In the genomic region with DNA sequence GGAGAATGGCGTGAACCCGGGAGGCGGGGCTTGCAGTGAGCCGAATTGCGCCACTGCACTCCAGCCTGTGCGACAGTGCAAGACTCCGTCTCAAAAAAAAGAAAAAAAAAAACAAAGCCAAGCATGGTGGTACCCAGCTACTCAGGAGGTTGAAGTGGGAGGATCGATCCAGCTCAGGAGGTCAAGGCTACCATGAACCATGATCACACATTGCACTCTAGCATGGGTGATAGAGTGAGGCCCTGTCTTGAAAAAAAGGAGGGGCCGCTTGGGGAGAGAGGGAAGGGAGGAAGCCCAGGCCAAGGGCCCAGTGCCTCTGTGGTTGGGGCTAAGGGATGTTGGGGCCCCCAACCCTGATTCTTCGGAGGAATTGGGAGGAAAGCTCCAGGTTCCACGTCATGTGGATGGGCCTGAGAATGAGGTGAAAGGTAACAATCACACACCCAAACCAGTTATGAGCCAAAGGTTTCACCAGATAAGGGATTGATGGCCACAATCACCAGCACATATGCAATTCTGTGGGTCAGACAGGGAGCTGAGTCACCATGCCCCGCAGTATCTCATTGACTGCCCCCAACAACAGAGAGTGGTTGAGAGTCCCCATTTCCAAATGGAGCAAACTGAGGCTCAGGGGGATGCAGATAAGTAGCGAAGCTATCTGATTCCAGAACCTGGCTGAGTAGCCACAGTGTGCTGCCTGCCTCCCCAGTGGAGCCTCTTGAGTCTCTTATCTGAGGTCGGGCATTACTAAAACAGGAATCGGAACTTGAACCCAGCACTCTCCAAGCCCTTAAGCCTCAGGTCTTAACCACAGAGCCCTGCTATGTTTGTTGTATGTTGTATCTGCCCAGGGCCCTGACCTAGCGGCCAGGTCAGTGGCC, we compare ENCODE assay signal across 1 cellular context.
TF ChIP-seq lines count a peak whose summit lies in the region.

No MANE protein-coding gene starts in this region.

TF ChIP-seq in K562, 482 proteins besides CTCF, POLR2A, EP300 and RAD21 (continued from another document):
- TF ChIP-seq, protein P1, sequence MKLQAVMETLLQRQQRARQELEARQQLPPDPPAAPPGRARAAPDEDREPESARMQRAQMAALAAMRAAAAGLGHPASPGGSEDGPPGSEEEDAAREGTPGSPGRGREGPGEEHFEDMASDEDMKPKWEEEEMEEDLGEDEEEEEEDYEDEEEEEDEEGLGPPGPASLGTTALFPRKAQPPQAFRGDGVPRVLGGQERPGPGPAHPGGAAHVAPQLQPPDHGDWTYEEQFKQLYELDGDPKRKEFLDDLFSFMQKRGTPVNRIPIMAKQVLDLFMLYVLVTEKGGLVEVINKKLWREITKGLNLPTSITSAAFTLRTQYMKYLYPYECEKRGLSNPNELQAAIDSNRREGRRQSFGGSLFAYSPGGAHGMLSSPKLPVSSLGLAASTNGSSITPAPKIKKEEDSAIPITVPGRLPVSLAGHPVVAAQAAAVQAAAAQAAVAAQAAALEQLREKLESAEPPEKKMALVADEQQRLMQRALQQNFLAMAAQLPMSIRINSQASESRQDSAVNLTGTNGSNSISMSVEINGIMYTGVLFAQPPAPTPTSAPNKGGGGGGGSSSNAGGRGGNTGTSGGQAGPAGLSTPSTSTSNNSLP (IDR thresholded peaks at IDR 0.05; ENCODE audit: borderline replicate concordance, low read depth, low read length): peak; percentile 86
- TF ChIP-seq, protein P2, sequence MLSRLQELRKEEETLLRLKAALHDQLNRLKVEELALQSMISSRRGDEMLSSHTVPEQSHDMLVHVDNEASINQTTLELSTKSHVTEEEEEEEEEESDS (CRISPR knock-in tag; IDR thresholded peaks at IDR 0.05): no peak
- TF ChIP-seq TBL1XR1 (IDR thresholded peaks at IDR 0.05; ENCODE audit: low read length in 2 of 2) (peak in 1 of 2 experiments; percentile 99; a peak in 2 of 4 replicates), DMBX1 (CRISPR knock-in tag; IDR thresholded peaks at IDR 0.05; ENCODE audit: borderline replicate concordance) (peak; percentile 83), PML (IDR thresholded peaks at IDR 0.05; ENCODE audit: low read length) (peak; percentile 77), POLR3G (IDR thresholded peaks at IDR 0.05; ENCODE audit: extremely low read depth, insufficient read length, insufficient replicate concordance) (no peak), MECOM (CRISPR knock-in tag; IDR thresholded peaks at IDR 0.05) (peak; percentile 68; the same call in 1 of the 2 replicates), ZBED1 (IDR thresholded peaks at IDR 0.05) (no peak), ZNF668 (CRISPR knock-in tag; IDR thresholded peaks at IDR 0.05) (peak; percentile 74; the same call in 1 of the 2 replicates), SMARCB1 (IDR thresholded peaks at IDR 0.05; ENCODE audit: insufficient read length, low read depth) (peak; percentile 99), POU5F1 (IDR thresholded peaks at IDR 0.05; ENCODE audit: borderline replicate concordance, low read depth, low read length, partially characterized antibody) (peak; percentile 0), CBFA2T3 (IDR thresholded peaks at IDR 0.05) (no peak), RBBP5 (IDR thresholded peaks at IDR 0.05; ENCODE audit: borderline replicate concordance, insufficient read depth, low read length, poor library complexity, severe bottlenecking) (peak; percentile 15), TCFL5 (CRISPR knock-in tag; conservative IDR thresholded peaks at IDR 0.05) (0 out of 2 replicates have a peak, but pooled peaks have one; percentile 36), KDM2B (CRISPR knock-in tag; IDR thresholded peaks at IDR 0.05) (0 out of 2 replicates have a peak, but pooled peaks have one; percentile 44), MAFK (IDR thresholded peaks at IDR 0.05; ENCODE audit: low read length) (peak; percentile 68; the same call in 1 of the 2 replicates), SMAD4 (CRISPR knock-in tag; conservative IDR thresholded peaks at IDR 0.05) (peak; percentile 99), ZNF431 (CRISPR knock-in tag; IDR thresholded peaks at IDR 0.05) (no peak), CHCHD3 (CRISPR knock-in tag; IDR thresholded peaks at IDR 0.05) (no peak), BDP1 (IDR thresholded peaks at IDR 0.05; ENCODE audit: insufficient read depth, insufficient read length) (no peak), HDAC2 (IDR thresholded peaks at IDR 0.05) (no peak), SPI1 (IDR thresholded peaks at IDR 0.05; ENCODE audit: borderline replicate concordance, low read depth, low read length) (peak; percentile 50; the same call in 1 of the 2 replicates), KLF13 (tag; IDR thresholded peaks at IDR 0.05; ENCODE audit: borderline replicate concordance, low read depth) (peak; percentile 29; the same call in 1 of the 2 replicates), ATF7 (IDR thresholded peaks at IDR 0.05) (no peak)
- TF ChIP-seq, protein P3, sequence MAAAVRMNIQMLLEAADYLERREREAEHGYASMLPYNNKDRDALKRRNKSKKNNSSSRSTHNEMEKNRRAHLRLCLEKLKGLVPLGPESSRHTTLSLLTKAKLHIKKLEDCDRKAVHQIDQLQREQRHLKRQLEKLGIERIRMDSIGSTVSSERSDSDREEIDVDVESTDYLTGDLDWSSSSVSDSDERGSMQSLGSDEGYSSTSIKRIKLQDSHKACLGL (CRISPR knock-in tag; IDR thresholded peaks at IDR 0.05; ENCODE audit: borderline replicate concordance, poor library complexity, severe bottlenecking): peak; percentile 6
- TF ChIP-seq, protein P4, sequence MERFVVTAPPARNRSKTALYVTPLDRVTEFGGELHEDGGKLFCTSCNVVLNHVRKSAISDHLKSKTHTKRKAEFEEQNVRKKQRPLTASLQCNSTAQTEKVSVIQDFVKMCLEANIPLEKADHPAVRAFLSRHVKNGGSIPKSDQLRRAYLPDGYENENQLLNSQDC (CRISPR knock-in tag; IDR thresholded peaks at IDR 0.05): peak; percentile 2; the same call in 1 of the 2 replicates
- TF ChIP-seq, protein P5, sequence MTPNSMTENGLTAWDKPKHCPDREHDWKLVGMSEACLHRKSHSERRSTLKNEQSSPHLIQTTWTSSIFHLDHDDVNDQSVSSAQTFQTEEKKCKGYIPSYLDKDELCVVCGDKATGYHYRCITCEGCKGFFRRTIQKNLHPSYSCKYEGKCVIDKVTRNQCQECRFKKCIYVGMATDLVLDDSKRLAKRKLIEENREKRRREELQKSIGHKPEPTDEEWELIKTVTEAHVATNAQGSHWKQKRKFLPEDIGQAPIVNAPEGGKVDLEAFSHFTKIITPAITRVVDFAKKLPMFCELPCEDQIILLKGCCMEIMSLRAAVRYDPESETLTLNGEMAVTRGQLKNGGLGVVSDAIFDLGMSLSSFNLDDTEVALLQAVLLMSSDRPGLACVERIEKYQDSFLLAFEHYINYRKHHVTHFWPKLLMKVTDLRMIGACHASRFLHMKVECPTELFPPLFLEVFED (CRISPR knock-in tag; conservative IDR thresholded peaks at IDR 0.05): peak; percentile 12; the same call in 1 of the 2 replicates
- TF ChIP-seq, protein P6, sequence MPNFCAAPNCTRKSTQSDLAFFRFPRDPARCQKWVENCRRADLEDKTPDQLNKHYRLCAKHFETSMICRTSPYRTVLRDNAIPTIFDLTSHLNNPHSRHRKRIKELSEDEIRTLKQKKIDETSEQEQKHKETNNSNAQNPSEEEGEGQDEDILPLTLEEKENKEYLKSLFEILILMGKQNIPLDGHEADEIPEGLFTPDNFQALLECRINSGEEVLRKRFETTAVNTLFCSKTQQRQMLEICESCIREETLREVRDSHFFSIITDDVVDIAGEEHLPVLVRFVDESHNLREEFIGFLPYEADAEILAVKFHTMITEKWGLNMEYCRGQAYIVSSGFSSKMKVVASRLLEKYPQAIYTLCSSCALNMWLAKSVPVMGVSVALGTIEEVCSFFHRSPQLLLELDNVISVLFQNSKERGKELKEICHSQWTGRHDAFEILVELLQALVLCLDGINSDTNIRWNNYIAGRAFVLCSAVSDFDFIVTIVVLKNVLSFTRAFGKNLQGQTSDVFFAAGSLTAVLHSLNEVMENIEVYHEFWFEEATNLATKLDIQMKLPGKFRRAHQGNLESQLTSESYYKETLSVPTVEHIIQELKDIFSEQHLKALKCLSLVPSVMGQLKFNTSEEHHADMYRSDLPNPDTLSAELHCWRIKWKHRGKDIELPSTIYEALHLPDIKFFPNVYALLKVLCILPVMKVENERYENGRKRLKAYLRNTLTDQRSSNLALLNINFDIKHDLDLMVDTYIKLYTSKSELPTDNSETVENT (CRISPR knock-in tag; IDR thresholded peaks at IDR 0.05): 0 out of 2 replicates have a peak, but pooled peaks have one; percentile 3
- TF ChIP-seq, protein P7, sequence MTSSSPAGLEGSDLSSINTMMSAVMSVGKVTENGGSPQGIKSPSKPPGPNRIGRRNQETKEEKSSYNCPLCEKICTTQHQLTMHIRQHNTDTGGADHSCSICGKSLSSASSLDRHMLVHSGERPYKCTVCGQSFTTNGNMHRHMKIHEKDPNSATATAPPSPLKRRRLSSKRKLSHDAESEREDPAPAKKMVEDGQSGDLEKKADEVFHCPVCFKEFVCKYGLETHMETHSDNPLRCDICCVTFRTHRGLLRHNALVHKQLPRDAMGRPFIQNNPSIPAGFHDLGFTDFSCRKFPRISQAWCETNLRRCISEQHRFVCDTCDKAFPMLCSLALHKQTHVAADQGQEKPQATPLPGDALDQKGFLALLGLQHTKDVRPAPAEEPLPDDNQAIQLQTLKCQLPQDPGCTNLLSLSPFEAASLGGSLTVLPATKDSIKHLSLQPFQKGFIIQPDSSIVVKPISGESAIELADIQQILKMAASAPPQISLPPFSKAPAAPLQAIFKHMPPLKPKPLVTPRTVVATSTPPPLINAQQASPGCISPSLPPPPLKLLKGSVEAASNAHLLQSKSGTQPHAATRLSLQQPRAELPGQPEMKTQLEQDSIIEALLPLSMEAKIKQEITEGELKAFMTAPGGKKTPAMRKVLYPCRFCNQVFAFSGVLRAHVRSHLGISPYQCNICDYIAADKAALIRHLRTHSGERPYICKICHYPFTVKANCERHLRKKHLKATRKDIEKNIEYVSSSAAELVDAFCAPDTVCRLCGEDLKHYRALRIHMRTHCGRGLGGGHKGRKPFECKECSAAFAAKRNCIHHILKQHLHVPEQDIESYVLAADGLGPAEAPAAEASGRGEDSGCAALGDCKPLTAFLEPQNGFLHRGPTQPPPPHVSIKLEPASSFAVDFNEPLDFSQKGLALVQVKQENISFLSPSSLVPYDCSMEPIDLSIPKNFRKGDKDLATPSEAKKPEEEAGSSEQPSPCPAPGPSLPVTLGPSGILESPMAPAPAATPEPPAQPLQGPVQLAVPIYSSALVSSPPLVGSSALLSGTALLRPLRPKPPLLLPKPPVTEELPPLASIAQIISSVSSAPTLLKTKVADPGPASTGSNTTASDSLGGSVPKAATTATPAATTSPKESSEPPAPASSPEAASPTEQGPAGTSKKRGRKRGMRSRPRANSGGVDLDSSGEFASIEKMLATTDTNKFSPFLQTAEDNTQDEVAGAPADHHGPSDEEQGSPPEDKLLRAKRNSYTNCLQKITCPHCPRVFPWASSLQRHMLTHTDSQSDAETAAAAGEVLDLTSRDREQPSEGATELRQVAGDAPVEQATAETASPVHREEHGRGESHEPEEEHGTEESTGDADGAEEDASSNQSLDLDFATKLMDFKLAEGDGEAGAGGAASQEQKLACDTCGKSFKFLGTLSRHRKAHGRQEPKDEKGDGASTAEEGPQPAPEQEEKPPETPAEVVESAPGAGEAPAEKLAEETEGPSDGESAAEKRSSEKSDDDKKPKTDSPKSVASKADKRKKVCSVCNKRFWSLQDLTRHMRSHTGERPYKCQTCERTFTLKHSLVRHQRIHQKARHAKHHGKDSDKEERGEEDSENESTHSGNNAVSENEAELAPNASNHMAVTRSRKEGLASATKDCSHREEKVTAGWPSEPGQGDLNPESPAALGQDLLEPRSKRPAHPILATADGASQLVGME (CRISPR knock-in tag; IDR thresholded peaks at IDR 0.05): 0 out of 2 replicates have a peak, but pooled peaks have one; percentile 60
- TF ChIP-seq, protein P8, sequence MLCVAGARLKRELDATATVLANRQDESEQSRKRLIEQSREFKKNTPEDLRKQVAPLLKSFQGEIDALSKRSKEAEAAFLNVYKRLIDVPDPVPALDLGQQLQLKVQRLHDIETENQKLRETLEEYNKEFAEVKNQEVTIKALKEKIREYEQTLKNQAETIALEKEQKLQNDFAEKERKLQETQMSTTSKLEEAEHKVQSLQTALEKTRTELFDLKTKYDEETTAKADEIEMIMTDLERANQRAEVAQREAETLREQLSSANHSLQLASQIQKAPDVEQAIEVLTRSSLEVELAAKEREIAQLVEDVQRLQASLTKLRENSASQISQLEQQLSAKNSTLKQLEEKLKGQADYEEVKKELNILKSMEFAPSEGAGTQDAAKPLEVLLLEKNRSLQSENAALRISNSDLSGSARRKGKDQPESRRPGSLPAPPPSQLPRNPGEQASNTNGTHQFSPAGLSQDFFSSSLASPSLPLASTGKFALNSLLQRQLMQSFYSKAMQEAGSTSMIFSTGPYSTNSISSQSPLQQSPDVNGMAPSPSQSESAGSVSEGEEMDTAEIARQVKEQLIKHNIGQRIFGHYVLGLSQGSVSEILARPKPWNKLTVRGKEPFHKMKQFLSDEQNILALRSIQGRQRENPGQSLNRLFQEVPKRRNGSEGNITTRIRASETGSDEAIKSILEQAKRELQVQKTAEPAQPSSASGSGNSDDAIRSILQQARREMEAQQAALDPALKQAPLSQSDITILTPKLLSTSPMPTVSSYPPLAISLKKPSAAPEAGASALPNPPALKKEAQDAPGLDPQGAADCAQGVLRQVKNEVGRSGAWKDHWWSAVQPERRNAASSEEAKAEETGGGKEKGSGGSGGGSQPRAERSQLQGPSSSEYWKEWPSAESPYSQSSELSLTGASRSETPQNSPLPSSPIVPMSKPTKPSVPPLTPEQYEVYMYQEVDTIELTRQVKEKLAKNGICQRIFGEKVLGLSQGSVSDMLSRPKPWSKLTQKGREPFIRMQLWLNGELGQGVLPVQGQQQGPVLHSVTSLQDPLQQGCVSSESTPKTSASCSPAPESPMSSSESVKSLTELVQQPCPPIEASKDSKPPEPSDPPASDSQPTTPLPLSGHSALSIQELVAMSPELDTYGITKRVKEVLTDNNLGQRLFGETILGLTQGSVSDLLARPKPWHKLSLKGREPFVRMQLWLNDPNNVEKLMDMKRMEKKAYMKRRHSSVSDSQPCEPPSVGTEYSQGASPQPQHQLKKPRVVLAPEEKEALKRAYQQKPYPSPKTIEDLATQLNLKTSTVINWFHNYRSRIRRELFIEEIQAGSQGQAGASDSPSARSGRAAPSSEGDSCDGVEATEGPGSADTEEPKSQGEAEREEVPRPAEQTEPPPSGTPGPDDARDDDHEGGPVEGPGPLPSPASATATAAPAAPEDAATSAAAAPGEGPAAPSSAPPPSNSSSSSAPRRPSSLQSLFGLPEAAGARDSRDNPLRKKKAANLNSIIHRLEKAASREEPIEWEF (CRISPR knock-in tag; IDR thresholded peaks at IDR 0.05): no peak
- TF ChIP-seq, protein P9, sequence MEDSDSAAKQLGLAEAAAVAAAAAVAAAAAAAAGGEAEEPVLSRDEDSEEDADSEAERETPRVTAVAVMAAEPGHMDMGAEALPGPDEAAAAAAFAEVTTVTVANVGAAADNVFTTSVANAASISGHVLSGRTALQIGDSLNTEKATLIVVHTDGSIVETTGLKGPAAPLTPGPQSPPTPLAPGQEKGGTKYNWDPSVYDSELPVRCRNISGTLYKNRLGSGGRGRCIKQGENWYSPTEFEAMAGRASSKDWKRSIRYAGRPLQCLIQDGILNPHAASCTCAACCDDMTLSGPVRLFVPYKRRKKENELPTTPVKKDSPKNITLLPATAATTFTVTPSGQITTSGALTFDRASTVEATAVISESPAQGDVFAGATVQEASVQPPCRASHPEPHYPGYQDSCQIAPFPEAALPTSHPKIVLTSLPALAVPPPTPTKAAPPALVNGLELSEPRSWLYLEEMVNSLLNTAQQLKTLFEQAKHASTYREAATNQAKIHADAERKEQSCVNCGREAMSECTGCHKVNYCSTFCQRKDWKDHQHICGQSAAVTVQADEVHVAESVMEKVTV (CRISPR knock-in tag; IDR thresholded peaks at IDR 0.05): 0 out of 2 replicates have a peak, but pooled peaks have one; percentile 32
